21 cellular contexts compared by ENCODE assay signal in the genomic region with DNA sequence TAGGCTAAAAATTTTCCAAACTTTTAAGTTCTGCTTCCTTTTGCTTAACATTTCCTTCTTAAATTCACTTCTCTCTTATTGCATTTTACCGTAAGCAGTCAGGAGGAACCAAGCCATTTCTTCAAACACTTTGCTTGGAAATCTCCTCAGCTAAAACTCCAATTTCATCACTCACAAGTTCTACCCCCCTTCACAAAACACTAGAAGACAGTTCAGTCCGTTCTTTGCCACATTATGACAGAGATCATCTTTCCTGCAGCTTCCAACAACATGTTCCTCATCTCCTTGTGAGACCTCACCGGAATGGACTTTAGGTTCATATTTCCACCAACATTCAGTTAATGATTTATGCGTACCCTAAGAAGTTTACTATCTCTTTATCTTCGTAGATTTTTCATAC.
A peak's percentile ranks its signal among the peaks of the same experiment; 100 is the strongest.
DNase-seq lines count a peak whose midpoint lies in the region; ATAC-seq and TF ChIP-seq lines count a peak whose summit lies in the region.
"Had no signal": no experiment of that assay in that cellular context is flagged by ENCODE, and none has a peak within 500 bp of the region (broad histone marks: within the 10 kb centered on the region; RNA-seq: fewer than 3 reads in every experiment).

No MANE protein-coding gene starts in this region.

- H3K4me3 ChIP-seq in left ventricle myocardium inferior (no peak overlapping the region), tibial nerve (no peak overlapping the region)
- H3K4me3 ChIP-seq: A549; BLaER1 treated with 17β-estradiol and CSF1 and Interleukin-3, amounts not matched to agents 10 nM and 100 nM; GM23248 had no signal

- peak overlapping the region; percentile 61 for H3K27ac Mint-ChIP-seq in dendritic cell treated with granulocyte-macrophage colony-stimulating factor and Interleukin-4, amounts not matched to agents 40 ng/mL and 50 ng/mL, for 4 days
- H3K27ac Mint-ChIP-seq: CD4-positive, CD25-positive, alpha-beta regulatory T cell; CD8-positive, alpha-beta T cell had no signal

- H3K4me1 ChIP-seq in left ventricle myocardium inferior (no peaks in the 10 kb centered on the region), tibial nerve (no peaks in the 10 kb centered on the region)
- H3K4me1 ChIP-seq: A549, BE2C, Caco-2 had no signal

- H3K27ac ChIP-seq in left ventricle myocardium inferior (replicated peaks) (no peak overlapping the region), tibial nerve (no peak overlapping the region)
- H3K27ac ChIP-seq: A549, GM23248 had no signal

- TF ChIP-seq EP300 in tibial nerve (IDR thresholded peaks at IDR 0.05): peak; percentile 57 to 80

- no peak for TF ChIP-seq CTCF in left ventricle myocardium inferior (IDR thresholded peaks at IDR 0.05; ENCODE audit: borderline replicate concordance)
- TF ChIP-seq CTCF in tibial nerve (IDR thresholded peaks at IDR 0.05): no peak

- peak; percentile 49 for ATAC-seq in Right ventricle myocardium superior (ENCODE audit: poor library complexity)
- ATAC-seq: A549; CD8-positive, alpha-beta T cell had no signal

- DNase-seq in Right ventricle myocardium superior: no peak
- DNase-seq in left ventricle myocardium inferior: no peak
- DNase-seq in CD1c-positive myeloid dendritic cell (ENCODE audit: extremely low spot score): peak; percentile 25
- DNase-seq in tibial nerve (ENCODE audit: low spot score in 2 of 2): no peak
- no peak for DNase-seq in NCI-H1436 treated with DMSO at 0.1 percent for 48 hours (lab: John Stamatoyannopoulos, UW)
- DNase-seq in GM19238 (ENCODE audit: insufficient read length, low spot score): no peak
- DNase-seq: 8988T; ACHN; AML-193; BE2C; Caco-2; CD4-positive, CD25-positive, alpha-beta regulatory T cell; CD8-positive, alpha-beta T cell; DMS153; DND-41; GM23248; H7; HCEC 1CT had no signal

- peaks cover 2% of the 10 kb centered on the region for H3K27me3 ChIP-seq in left ventricle myocardium inferior (ENCODE audit: low read depth)
- H3K27me3 ChIP-seq in tibial nerve: no peaks in the 10 kb centered on the region
- H3K27me3 ChIP-seq: BE2C; BLaER1 treated with 17β-estradiol and CSF1 and Interleukin-3, amounts not matched to agents 10 nM and 100 nM had no signal

- TF ChIP-seq POLR2A in tibial nerve (IDR thresholded peaks at IDR 0.05): no peak

- intact Hi-C loops in Right ventricle myocardium superior (cut with DNase I): no loop called here
- intact Hi-C loops in left ventricle myocardium inferior (cut with micrococcal nuclease): no loop called here
- intact Hi-C loops in dendritic cell treated with granulocyte-macrophage colony-stimulating factor and Interleukin-4, amounts not matched to agents 40 ng/mL and 50 ng/mL, for 4 days (cut with micrococcal nuclease): no loop called here

- WGBS in tibial nerve, 2 donors: 86 to 89% methylated on average over 5 of the region's 5 CpGs

- no peaks in the 10 kb centered on the region for H3K9me3 Mint-ChIP-seq in dendritic cell treated with granulocyte-macrophage colony-stimulating factor and Interleukin-4, amounts not matched to agents 40 ng/mL and 50 ng/mL, for 4 days
- H3K9me3 Mint-ChIP-seq: CD8-positive, alpha-beta T cell had no signal

- peaks cover 9% of the 10 kb centered on the region for H3K27me3 Mint-ChIP-seq in dendritic cell treated with granulocyte-macrophage colony-stimulating factor and Interleukin-4, amounts not matched to agents 40 ng/mL and 50 ng/mL, for 4 days

- no peaks in the 10 kb centered on the region for H3K36me3 ChIP-seq in left ventricle myocardium inferior
- H3K36me3 ChIP-seq in tibial nerve: no peaks in the 10 kb centered on the region
- H3K36me3 ChIP-seq: BE2C; BLaER1 treated with 17β-estradiol and CSF1 and Interleukin-3, amounts not matched to agents 10 nM and 100 nM had no signal

- no peak overlapping the region for H3K4me3 Mint-ChIP-seq in dendritic cell treated with granulocyte-macrophage colony-stimulating factor and Interleukin-4, amounts not matched to agents 40 ng/mL and 50 ng/mL, for 4 days
- H3K4me3 Mint-ChIP-seq: CD4-positive, CD25-positive, alpha-beta regulatory T cell; CD8-positive, alpha-beta T cell had no signal

- no peaks in the 10 kb centered on the region for H3K36me3 Mint-ChIP-seq in dendritic cell treated with granulocyte-macrophage colony-stimulating factor and Interleukin-4, amounts not matched to agents 40 ng/mL and 50 ng/mL, for 4 days (ENCODE audit: low read depth)
- H3K36me3 Mint-ChIP-seq: CD4-positive, CD25-positive, alpha-beta regulatory T cell; CD8-positive, alpha-beta T cell had no signal

- peaks cover 41% of the 10 kb centered on the region for H3K4me1 Mint-ChIP-seq in dendritic cell treated with granulocyte-macrophage colony-stimulating factor and Interleukin-4, amounts not matched to agents 40 ng/mL and 50 ng/mL, for 4 days (ENCODE audit: low read depth)
- H3K4me1 Mint-ChIP-seq: CD4-positive, CD25-positive, alpha-beta regulatory T cell had no signal

- H3K9me3 ChIP-seq in left ventricle myocardium inferior (replicated peaks) (peaks cover 12% of the 10 kb centered on the region), tibial nerve (peaks cover 0 to 7% (median 0%) of the 10 kb centered on the region in 4 donors)
- H3K9me3 ChIP-seq: A549, BE2C, Caco-2 had no signal
